16 cellular contexts compared by ENCODE assay signal in the genomic region with DNA sequence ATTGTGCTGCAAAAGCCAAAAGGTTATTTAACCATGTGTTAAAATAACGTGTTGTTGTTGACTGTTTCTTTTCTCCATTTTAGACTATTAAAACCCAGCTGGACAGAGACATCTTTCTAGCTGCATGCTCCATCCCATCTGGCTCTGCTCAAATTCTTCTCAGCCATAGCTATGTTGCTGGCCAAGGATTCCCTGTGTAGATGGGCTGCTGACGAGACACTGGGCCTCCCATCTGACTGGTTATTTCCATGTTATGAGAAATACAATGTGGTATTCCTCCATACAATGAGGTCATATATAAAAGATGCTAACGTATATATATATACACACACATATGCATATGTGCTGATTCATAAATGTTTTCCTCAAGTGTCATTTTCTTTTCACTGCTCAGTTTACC. TPM values are rescaled to one million over a fixed set of nuclear protein-coding genes. Genes with fewer than 3 reads are reported as not detected.
DNase-seq lines count a peak whose midpoint lies in the region; TF ChIP-seq lines count a peak whose summit lies in the region.
"Had no signal": no experiment of that assay in that cellular context is flagged by ENCODE, and none has a peak within 500 bp of the region (broad histone marks: within the 10 kb centered on the region; RNA-seq: fewer than 3 reads in every experiment).

No MANE protein-coding gene starts in this region.

- CTCF ChIA-PET in AG04449 (lab: Yijun Ruan, JAX) = interaction anchor here (1.3 to 2.1 kb wide), 4 partner anchors 11 to 232 kb away, joined by 3 to 12 read pairs (median 6); no protein-coding TSS in a partner anchor

- no peaks in the 10 kb centered on the region for H3K27me3 Mint-ChIP-seq in activated T-helper 1 cell treated with anti-CD3 and anti-CD28 coated beads, Interleukin-12 subunit alpha, Interleukin-12 subunit beta, Interleukin-2, Interleukin-4 antibody, amounts not matched to agents 30 ng/mL and 10 ng/mL and 1 ng/mL, durations not matched to agents 14 hours and 24 hours and 36 hours (ENCODE audit: insufficient read depth)
- H3K27me3 Mint-ChIP-seq: activated naive CD8-positive, alpha-beta T cell treated with anti-CD3 and anti-CD28 coated beads, Interleukin-2, amount 10 ng/mL, durations not matched to agents 7 days and 5 days; activated T-cell treated with anti-CD3 and anti-CD28 coated beads, Interleukin-2, amount 50 U/mL, for 24 hours had no signal

- DNase-seq in AG04449 (ENCODE audit: low read depth, low spot score) (peak; percentile 33), G401 (ENCODE audit: low spot score) (peak; percentile 86), cardiac fibroblast (ENCODE audit: low read depth in 2 of 2) (peak; percentile 23 to 43), iris pigment epithelial cell (ENCODE audit: low read depth) (peak; percentile 59), pons (ENCODE audit: low spot score) (no peak), NCI-H345 (lab: John Stamatoyannopoulos, UW) (no peak)
- no peak for DNase-seq in activated T-helper 1 cell treated with anti-CD3 and anti-CD28 coated beads, Interleukin-12 subunit alpha, Interleukin-12 subunit beta, Interleukin-2, Interleukin-4 antibody, amounts not matched to agents 30 ng/mL and 10 ng/mL and 1 ng/mL, durations not matched to agents 14 hours and 24 hours and 36 hours (ENCODE audit: low spot score)
- DNase-seq: activated CD4-positive, alpha-beta T cell treated with anti-CD3 and anti-CD28 coated beads, Interleukin-2, amount 50 U/mL, for 48 hours; activated naive CD8-positive, alpha-beta T cell treated with anti-CD3 and anti-CD28 coated beads, Interleukin-2, amount 10 ng/mL, durations not matched to agents 7 days and 5 days; activated T-cell treated with anti-CD3 and anti-CD28 coated beads, Interleukin-2, amount 50 U/mL, for 24 hours; effector CD8-positive, alpha-beta T cell; hippocampal formation; midbrain; NCI-H2227 treated with DMSO at 0.1 percent for 48 hours; stimulated activated naive CD4-positive, alpha-beta T cell had no signal

- no peak overlapping the region for H3K4me3 ChIP-seq in AG04449 (ENCODE audit: low read depth, low read length)
- H3K4me3 ChIP-seq in cardiac fibroblast (replicated peaks in 1 of 2; ENCODE audit: low read depth in 2 of 2, low read length in 2 of 2) = no peak overlapping the region

- H3K4me3 Mint-ChIP-seq in activated T-helper 1 cell treated with anti-CD3 and anti-CD28 coated beads, Interleukin-12 subunit alpha, Interleukin-12 subunit beta, Interleukin-2, Interleukin-4 antibody, amounts not matched to agents 30 ng/mL and 10 ng/mL and 1 ng/mL, durations not matched to agents 14 hours and 24 hours and 36 hours = no peak overlapping the region
- H3K4me3 Mint-ChIP-seq: activated naive CD8-positive, alpha-beta T cell treated with anti-CD3 and anti-CD28 coated beads, Interleukin-2, amount 10 ng/mL, durations not matched to agents 7 days and 5 days; activated T-cell treated with anti-CD3 and anti-CD28 coated beads, Interleukin-2, amount 50 U/mL, for 24 hours; neural crest cell had no signal

- H3K27ac Mint-ChIP-seq in activated T-helper 1 cell treated with anti-CD3 and anti-CD28 coated beads, Interleukin-12 subunit alpha, Interleukin-12 subunit beta, Interleukin-2, Interleukin-4 antibody, amounts not matched to agents 30 ng/mL and 10 ng/mL and 1 ng/mL, durations not matched to agents 14 hours and 24 hours and 36 hours = no peak overlapping the region
- H3K27ac Mint-ChIP-seq: activated naive CD8-positive, alpha-beta T cell treated with anti-CD3 and anti-CD28 coated beads, Interleukin-2, amount 10 ng/mL, durations not matched to agents 7 days and 5 days had no signal

- in situ Hi-C loops in G401 (cut with HindIII; ENCODE audit: low sequenced_read_pairs) = no loop called here

- peaks cover 10% of the 10 kb centered on the region for H3K36me3 Mint-ChIP-seq in activated T-helper 1 cell treated with anti-CD3 and anti-CD28 coated beads, Interleukin-12 subunit alpha, Interleukin-12 subunit beta, Interleukin-2, Interleukin-4 antibody, amounts not matched to agents 30 ng/mL and 10 ng/mL and 1 ng/mL, durations not matched to agents 14 hours and 24 hours and 36 hours (ENCODE audit: low read depth)

- peaks cover 66% of the 10 kb centered on the region for H3K4me1 Mint-ChIP-seq in activated T-helper 1 cell treated with anti-CD3 and anti-CD28 coated beads, Interleukin-12 subunit alpha, Interleukin-12 subunit beta, Interleukin-2, Interleukin-4 antibody, amounts not matched to agents 30 ng/mL and 10 ng/mL and 1 ng/mL, durations not matched to agents 14 hours and 24 hours and 36 hours (ENCODE audit: low read depth)

- peaks cover 18% of the 10 kb centered on the region for H3K9me3 Mint-ChIP-seq in activated T-helper 1 cell treated with anti-CD3 and anti-CD28 coated beads, Interleukin-12 subunit alpha, Interleukin-12 subunit beta, Interleukin-2, Interleukin-4 antibody, amounts not matched to agents 30 ng/mL and 10 ng/mL and 1 ng/mL, durations not matched to agents 14 hours and 24 hours and 36 hours

- intact Hi-C loops in activated T-helper 1 cell treated with anti-CD3 and anti-CD28 coated beads, Interleukin-12 subunit alpha, Interleukin-12 subunit beta, Interleukin-2, Interleukin-4 antibody, amounts not matched to agents 30 ng/mL and 10 ng/mL and 1 ng/mL, durations not matched to agents 14 hours and 24 hours and 36 hours (cut with micrococcal nuclease) = no loop called here

- no peak for TF ChIP-seq CTCF in AG04449 (IDR thresholded peaks at IDR 0.05; ENCODE audit: insufficient read depth, low read length, missing control alignments)
- TF ChIP-seq CTCF in cardiac fibroblast (IDR thresholded peaks at IDR 0.05; ENCODE audit: low read depth, low read length) = no peak

- POLR2A ChIA-PET in AG04449 (lab: Yijun Ruan, JAX) = no interaction called here

RNA-seq across cellular contexts. Expression of a gene that starts 30.1 kb away (rescaled TPM):
- total RNA-seq in G401 (2014; rRNA removed; shearing (Covaris generic)) = 40.7 and 62.6 TPM in 2 replicates
- total RNA-seq in activated T-helper 1 cell treated with anti-CD3 and anti-CD28 coated beads, Interleukin-12 subunit alpha, Interleukin-12 subunit beta, Interleukin-2, Interleukin-4 antibody, amounts not matched to agents 30 ng/mL and 10 ng/mL and 1 ng/mL, durations not matched to agents 14 hours and 24 hours and 36 hours = 65.5 and 66.1 TPM in 2 replicates

Comparison
In these comparisons a context has a peak if more than half of its experiments do, and no peak if none do; other contexts are left out.
1. DNase-seq: peak in AG04449 (single experiment), G401 (single experiment), cardiac fibroblast (2 of 2) and iris pigment epithelial cell (single experiment); none in activated T-helper 1 cell treated with anti-CD3 and anti-CD28 coated beads, Interleukin-12 subunit alpha, Interleukin-12 subunit beta, Interleukin-2, Interleukin-4 antibody, amounts not matched to agents 30 ng/mL and 10 ng/mL and 1 ng/mL, durations not matched to agents 14 hours and 24 hours and 36 hours (single experiment), pons (single experiment) and NCI-H345 (single experiment).